Comparison of ENCODE assay signal across 19 cellular contexts in the genomic region with DNA sequence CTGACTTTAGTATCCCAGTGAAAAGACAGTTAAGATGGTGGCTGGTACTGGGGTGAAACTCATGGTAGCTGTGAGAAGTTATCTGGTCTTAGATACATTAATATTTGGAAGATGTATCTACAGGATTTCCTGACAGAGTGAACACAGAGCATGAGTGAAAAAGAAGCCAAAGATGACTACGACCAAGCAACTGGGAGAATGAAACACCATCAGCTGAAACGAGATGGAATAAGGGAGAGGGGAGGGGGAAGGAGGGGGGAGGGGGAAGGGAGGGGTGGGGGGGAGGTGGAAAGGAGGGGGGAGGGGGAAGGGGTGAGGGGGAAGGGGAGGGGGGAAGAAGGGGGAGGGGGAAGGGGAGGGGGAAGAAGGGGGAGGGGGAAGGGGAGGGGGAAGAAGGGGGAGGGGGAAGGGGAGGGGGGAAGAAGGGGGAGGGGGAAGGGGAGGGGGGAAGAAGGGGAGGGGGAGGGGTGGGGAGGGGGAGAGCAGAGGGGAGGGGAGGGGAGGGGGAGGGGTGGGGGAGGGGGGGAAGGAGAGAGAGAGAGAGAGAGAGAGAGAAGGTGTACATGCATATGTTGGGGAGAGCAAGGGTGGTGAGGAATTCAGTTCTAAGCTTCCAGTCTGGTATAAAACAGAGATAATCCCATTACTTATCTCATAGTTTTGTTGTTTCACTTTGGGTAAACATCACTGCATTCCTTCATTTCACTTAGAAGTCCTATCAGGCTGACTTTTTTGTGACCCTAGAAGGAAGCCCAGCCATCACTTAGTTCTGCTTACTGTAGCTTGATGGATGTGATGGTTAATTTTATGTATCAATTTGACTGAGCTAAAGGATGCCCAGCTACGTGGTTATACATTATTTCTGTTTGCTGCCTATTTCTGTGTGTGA.
DNase-seq lines count a peak whose midpoint lies in the region; ATAC-seq, FAIRE-seq and TF ChIP-seq lines count a peak whose summit lies in the region.
"Had no signal": no experiment of that assay in that cellular context is flagged by ENCODE, and none has a peak within 500 bp of the region (broad histone marks: within the 10 kb centered on the region; RNA-seq: fewer than 3 reads in every experiment).

No MANE protein-coding gene starts in this region.

- no peaks in the 10 kb centered on the region for H3K36me3 ChIP-seq in hepatocyte (replicated peaks; ENCODE audit: insufficient read depth, low read depth)
- peaks cover 0 to 3% of the 10 kb centered on the region in 2 donors for H3K36me3 ChIP-seq in small intestine (ENCODE audit: control insufficient read depth in 2 of 2, insufficient read depth in 2 of 2, low read length in 2 of 2)
- H3K36me3 ChIP-seq: gastroesophageal sphincter had no signal

- H3K27me3 ChIP-seq in hepatocyte, result no peaks in the 10 kb centered on the region
- H3K27me3 ChIP-seq in small intestine (ENCODE audit: control insufficient read depth in 2 of 2, insufficient read depth in 2 of 2, low read length in 2 of 2), result no peaks in the 10 kb centered on the region
- H3K27me3 ChIP-seq: gastroesophageal sphincter, testis had no signal

- H3K9me3 Mint-ChIP-seq in activated naive CD8-positive, alpha-beta T cell treated with anti-CD3 and anti-CD28 coated beads for 36 hours, result no peaks in the 10 kb centered on the region
- H3K9me3 Mint-ChIP-seq: activated naive CD4-positive, alpha-beta T cell treated with anti-CD3 and anti-CD28 coated beads, Interleukin-2, amount 50 U/mL, for 72 hours; immature natural killer cell had no signal

- H3K27ac ChIP-seq in C4-2B, result peak overlapping the region; percentile 6; the same call in 1 of the 2 replicates
- no peak overlapping the region for H3K27ac ChIP-seq in hepatocyte
- no peak overlapping the region for H3K27ac ChIP-seq in small intestine (ENCODE audit: low read depth in 1 of 2, low read length in 1 of 2)
- H3K27ac ChIP-seq: gastroesophageal sphincter, testis had no signal

- H3K9me3 ChIP-seq in T-helper 17 cell (ENCODE audit: control insufficient read depth, low read length, poor library complexity, severe bottlenecking) (no peaks in the 10 kb centered on the region), hepatocyte (ENCODE audit: low read depth) (no peaks in the 10 kb centered on the region), small intestine (ENCODE audit: control insufficient read depth, low read depth) (no peaks in the 10 kb centered on the region)
- H3K9me3 ChIP-seq: gastroesophageal sphincter, testis had no signal

- 49% methylated on average over 3 of the region's 3 CpGs for WGBS in hepatocyte (ENCODE audit: low lambda C conversion rate, missing lambda C conversion rate)
- WGBS in small intestine, 3 donors, result 35 to 74% (median 70%) methylated on average over 2 to 3 of the region's 3 CpGs

- no peak overlapping the region for H3K27ac Mint-ChIP-seq in T-helper 17 cell
- H3K27ac Mint-ChIP-seq in activated naive CD8-positive, alpha-beta T cell treated with anti-CD3 and anti-CD28 coated beads for 36 hours, result no peak overlapping the region
- H3K27ac Mint-ChIP-seq: activated naive CD4-positive, alpha-beta T cell treated with anti-CD3 and anti-CD28 coated beads, Interleukin-2, amount 50 U/mL, for 72 hours; B cell had no signal

- H3K4me3 ChIP-seq in hepatocyte (no peak overlapping the region), small intestine (ENCODE audit: low read depth in 1 of 2, low read length in 2 of 2) (no peak overlapping the region)
- H3K4me3 ChIP-seq: gastroesophageal sphincter, testis had no signal

- H2AFZ ChIP-seq in hepatocyte, result no peak overlapping the region

- peak; percentile 61 for FAIRE-seq in GM12891 (lab: Jason Lieb, UNC)
- no peak for FAIRE-seq in small intestine (lab: Jason Lieb, UNC)
- FAIRE-seq: endothelial cell of umbilical vein had no signal

- H3K4me1 ChIP-seq in hepatocyte (ENCODE audit: insufficient read depth) (peaks cover 34% of the 10 kb centered on the region), small intestine (ENCODE audit: control insufficient read depth in 2 of 2, insufficient read depth in 1 of 2, low read depth in 1 of 2, low read length in 1 of 2) (peaks cover 6 to 9% of the 10 kb centered on the region in 2 donors)

- H4K20me1 ChIP-seq in hepatocyte (ENCODE audit: insufficient read depth, poor library complexity, severe bottlenecking), result peaks cover 64% of the 10 kb centered on the region

- no peak for TF ChIP-seq POLR2A in GM12891 (IDR thresholded peaks at IDR 0.05; ENCODE audit: low read depth, low read length)

- peak overlapping the region; percentile 18 for H3K4me2 ChIP-seq in hepatocyte

- peak overlapping the region; percentile 12 for H3K4me3 Mint-ChIP-seq in T-helper 17 cell
- H3K4me3 Mint-ChIP-seq in activated naive CD8-positive, alpha-beta T cell treated with anti-CD3 and anti-CD28 coated beads for 36 hours, result no peak overlapping the region
- H3K4me3 Mint-ChIP-seq: B cell, immature natural killer cell had no signal

- DNase-seq in GM12891 (ENCODE audit: insufficient read length, low spot score), result no peak
- DNase-seq in T-helper 17 cell, result no peak
- no peak for DNase-seq in hepatocyte (ENCODE audit: low spot score)
- DNase-seq in activated naive CD8-positive, alpha-beta T cell treated with anti-CD3 and anti-CD28 coated beads for 36 hours, result no peak
- DNase-seq in small intestine, result no peak
- no peak for DNase-seq in NCI-H1048 (lab: John Stamatoyannopoulos, UW)
- no peak for DNase-seq in NCI-H146 treated with DMSO at 0.1 percent for 48 hours (lab: John Stamatoyannopoulos, UW; ENCODE audit: unreplicated experiment)
- DNase-seq: activated CD8-positive, alpha-beta memory T cell treated with anti-CD3 and anti-CD28 coated beads for 24 hours; DND-41; immature natural killer cell; NCI-H2029 treated with DMSO at 0.1 percent for 48 hours; NCI-H774; stimulated activated CD4-positive, alpha-beta T cell treated with anti-CD3 and anti-CD28 coated beads, Interleukin-12 subunit alpha, Interleukin-12 subunit beta, amount 100 ng/mL, for 4 hours; testis had no signal

- peaks cover 89% of the 10 kb centered on the region for H3K79me2 ChIP-seq in hepatocyte

- no peak for ATAC-seq in T-helper 17 cell
- ATAC-seq: gastroesophageal sphincter had no signal

- peaks cover 4% of the 10 kb centered on the region for H3K36me3 Mint-ChIP-seq in T-helper 17 cell (ENCODE audit: low read depth)
- H3K36me3 Mint-ChIP-seq in activated naive CD8-positive, alpha-beta T cell treated with anti-CD3 and anti-CD28 coated beads for 36 hours, result no peaks in the 10 kb centered on the region
- H3K36me3 Mint-ChIP-seq: activated naive CD4-positive, alpha-beta T cell treated with anti-CD3 and anti-CD28 coated beads, Interleukin-2, amount 50 U/mL, for 72 hours; immature natural killer cell had no signal

- H3K9me2 ChIP-seq in hepatocyte (replicated peaks; ENCODE audit: insufficient read depth), result no peaks in the 10 kb centered on the region

- no peak for TF ChIP-seq CTCF in C4-2B (conservative IDR thresholded peaks at IDR 0.05)
- TF ChIP-seq CTCF in hepatocyte (IDR thresholded peaks at IDR 0.05; ENCODE audit: poor library complexity), result no peak

- H3K4me1 Mint-ChIP-seq in T-helper 17 cell, result peaks cover 52% of the 10 kb centered on the region
- H3K4me1 Mint-ChIP-seq in activated naive CD8-positive, alpha-beta T cell treated with anti-CD3 and anti-CD28 coated beads for 36 hours, result peaks cover 60% of the 10 kb centered on the region

- H3K27me3 Mint-ChIP-seq in T-helper 17 cell, result no peaks in the 10 kb centered on the region
- no peaks in the 10 kb centered on the region for H3K27me3 Mint-ChIP-seq in activated naive CD8-positive, alpha-beta T cell treated with anti-CD3 and anti-CD28 coated beads for 36 hours
- H3K27me3 Mint-ChIP-seq: B cell had no signal

TF ChIP-seq in GM12891, 5 proteins besides CTCF, POLR2A, EP300 and RAD21:
- TF ChIP-seq SPI1 (IDR thresholded peaks at IDR 0.05; ENCODE audit: low read depth, low read length) (no peak), POLR2AphosphoS5 (IDR thresholded peaks at IDR 0.05; ENCODE audit: low read depth, low read length) (no peak), TAF1 (IDR thresholded peaks at IDR 0.05; ENCODE audit: low read depth, low read length) (no peak), POU2F2 (IDR thresholded peaks at IDR 0.05; ENCODE audit: low read depth, low read length) (no peak), PAX5 (IDR thresholded peaks at IDR 0.05; ENCODE audit: insufficient read depth, low read length, severe bottlenecking) (no peak)
TF ChIP-seq in GM12891: peak in this region for 0.
